In the genomic region with DNA sequence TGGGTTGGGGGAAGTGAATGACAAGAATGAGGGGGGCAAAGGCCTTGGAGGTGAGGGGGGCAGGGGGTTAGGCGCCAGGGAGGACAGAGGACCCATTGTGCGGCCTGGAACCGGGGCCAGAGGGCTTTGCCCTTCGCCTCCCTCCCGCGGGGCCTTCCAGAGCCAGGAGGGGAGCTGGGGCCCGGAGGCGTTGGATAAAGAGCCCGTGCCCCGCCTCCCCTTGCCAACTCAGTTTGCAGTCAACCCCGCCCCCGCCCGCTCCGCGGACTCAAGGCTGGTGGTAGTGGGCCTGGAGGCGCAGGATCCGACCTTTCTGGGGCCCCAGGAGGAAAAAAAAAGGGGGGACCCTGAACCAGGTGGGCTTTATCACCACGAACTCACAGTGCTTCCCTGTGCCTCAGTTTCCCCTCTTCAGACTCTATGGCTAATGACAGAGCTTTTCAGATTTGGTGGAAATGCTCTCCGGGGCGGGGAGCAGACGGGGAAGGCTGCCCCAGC, we compare ENCODE assay signal across 8 cellular contexts. TPM values are rescaled to one million over a fixed set of nuclear protein-coding genes. Genes with fewer than 3 reads are reported as not detected.
DNase-seq lines count a peak whose midpoint lies in the region; ATAC-seq, FAIRE-seq and TF ChIP-seq lines count a peak whose summit lies in the region.

No MANE protein-coding gene starts in this region.

- H3K4me1 ChIP-seq in A549 (peaks cover 20% of the 10 kb centered on the region), MM.1S (ENCODE audit: low read length) (peaks cover 11% of the 10 kb centered on the region; the same call in 1 of the 2 replicates), lung (ENCODE audit: control insufficient read depth in 2 of 2, insufficient read depth in 2 of 2, low read length in 2 of 2) (peaks cover 0 to 7% of the 10 kb centered on the region in 2 donors), thymus (ENCODE audit: control insufficient read depth, insufficient read depth, low read length) (peaks cover 23% of the 10 kb centered on the region)

- H3K27me3 Mint-ChIP-seq in central memory CD8-positive, alpha-beta T cell, result no peaks in the 10 kb centered on the region

- H3K9ac ChIP-seq in MM.1S (ENCODE audit: low read length), result peak overlapping the region; percentile 59; the same call in 1 of the 2 replicates

- TF ChIP-seq EP300 in A549 (IDR thresholded peaks at IDR 0.05), result no peak

- CTCF ChIA-PET in A549 (lab: Yijun Ruan, JAX), result interaction anchor here (0.5 to 43.2 kb wide), 6 partner anchors 25 to 602 kb away, joined by 3 to 1094 read pairs (median 149); a partner anchor contains a TSS

- DNase-seq in A549 (ENCODE audit: low read depth in 1 of 2, low spot score in 1 of 2) (no peak), MM.1S (no peak), lung (ENCODE audit: low spot score) (no peak), NCI-H748 treated with DMSO at 0.1 percent for 48 hours (lab: John Stamatoyannopoulos, UW) (no peak), H4 (ENCODE audit: low spot score) (no peak)
- DNase-seq in central memory CD8-positive, alpha-beta T cell (ENCODE audit: low spot score in 2 of 2), result no peak

- peaks cover 10% of the 10 kb centered on the region for H3K4me1 Mint-ChIP-seq in central memory CD8-positive, alpha-beta T cell

- no peaks in the 10 kb centered on the region for H4K20me1 ChIP-seq in MM.1S (ENCODE audit: insufficient read depth, low read length)

- H3K27me3 ChIP-seq in MM.1S (replicated peaks; ENCODE audit: insufficient read depth, low read length), result peaks cover 18% of the 10 kb centered on the region
- H3K27me3 ChIP-seq in lung (ENCODE audit: control insufficient read depth, insufficient read depth), result no peaks in the 10 kb centered on the region
- peaks cover 44% of the 10 kb centered on the region for H3K27me3 ChIP-seq in thymus (ENCODE audit: control insufficient read depth, insufficient read depth)

- peaks cover 6% of the 10 kb centered on the region for H3K36me3 Mint-ChIP-seq in central memory CD8-positive, alpha-beta T cell (ENCODE audit: insufficient read depth)

- ATAC-seq in A549 (no peak), lung (ENCODE audit: insufficient read depth, low FRiP score) (no peak), HG03571 (IDR thresholded peaks at IDR 0.05; ENCODE audit: unreplicated experiment) (no peak)
- no peak for ATAC-seq in central memory CD8-positive, alpha-beta T cell (replicated peaks; ENCODE audit: extremely low read depth, poor library complexity, severe bottlenecking)

- no peak for FAIRE-seq in A549 (lab: Jason Lieb, UNC)

- H3K9me2 ChIP-seq in MM.1S (replicated peaks; ENCODE audit: insufficient read depth, low read length), result no peaks in the 10 kb centered on the region

- H3K4me3 ChIP-seq in A549 (peak overlapping the region; percentile 62), MM.1S (ENCODE audit: low read length) (peak overlapping the region; percentile 69), lung (no peak overlapping the region), thymus (ENCODE audit: low read length) (peak overlapping the region; percentile 63)

- H3K27ac ChIP-seq in A549 (peak overlapping the region; percentile 71 to 88; a peak in 4 of 6 replicates), MM.1S (ENCODE audit: low read length) (no peak overlapping the region), lung (ENCODE audit: low read depth in 1 of 2, low read length in 1 of 2) (peak overlapping the region; percentile 29 to 62), thymus (ENCODE audit: low read depth) (peak overlapping the region; percentile 68)

- H3K27ac Mint-ChIP-seq in central memory CD8-positive, alpha-beta T cell (ENCODE audit: low read depth), result no peak overlapping the region

- TF ChIP-seq RAD21 in A549 (conservative IDR thresholded peaks at IDR 0.05 in 1 of 2, IDR thresholded peaks at IDR 0.05 in 1 of 2), result no peak

- H3K36me3 ChIP-seq in MM.1S (replicated peaks; ENCODE audit: insufficient read depth, low read length) (no peaks in the 10 kb centered on the region), lung (ENCODE audit: control insufficient read depth in 2 of 2, insufficient read depth in 2 of 2, low read length in 2 of 2) (no peaks in the 10 kb centered on the region), thymus (ENCODE audit: control insufficient read depth, insufficient read depth) (no peaks in the 10 kb centered on the region)

- WGBS in A549 (ENCODE audit: missing lambda C conversion rate), result 85% methylated on average over 21 of the region's 21 CpGs
- WGBS in lung, 2 donors, result 3 to 10% methylated on average over 21 of the region's 21 CpGs
- WGBS in thymus, result 13% methylated on average over 21 of the region's 21 CpGs

- TF ChIP-seq CTCF in A549 (IDR thresholded peaks at IDR 0.05) (no peak), MM.1S (IDR thresholded peaks at IDR 0.05; ENCODE audit: low read length) (no peak), lung (IDR thresholded peaks at IDR 0.05; ENCODE audit: control extremely low read depth, extremely low read depth) (no peak)

- H3K4me2 ChIP-seq in A549 (peak overlapping the region; percentile 91), MM.1S (ENCODE audit: low read depth, low read length) (peak overlapping the region; percentile 100)

- peak overlapping the region; percentile 93 for H2AFZ ChIP-seq in MM.1S (ENCODE audit: low read length)

- H3K9me3 Mint-ChIP-seq in central memory CD8-positive, alpha-beta T cell, result no peaks in the 10 kb centered on the region

- peak overlapping the region; percentile 90 for H3K4me3 Mint-ChIP-seq in central memory CD8-positive, alpha-beta T cell

- no peaks in the 10 kb centered on the region for H3K79me2 ChIP-seq in MM.1S (ENCODE audit: low read length)

- TF ChIP-seq POLR2A in A549 (IDR thresholded peaks at IDR 0.05; ENCODE audit: low read length), result no peak

- H3F3A ChIP-seq in MM.1S (ENCODE audit: insufficient read depth, low read length), result peaks cover 10% of the 10 kb centered on the region

- POLR2A ChIA-PET in A549 (lab: Yijun Ruan, JAX), result no interaction called here

- no peaks in the 10 kb centered on the region for H3K9me3 ChIP-seq in A549
- no peaks in the 10 kb centered on the region for H3K9me3 ChIP-seq in MM.1S (replicated peaks; ENCODE audit: insufficient read depth, low read length)
- no peaks in the 10 kb centered on the region for H3K9me3 ChIP-seq in lung (ENCODE audit: control insufficient read depth in 2 of 2, insufficient read depth in 1 of 2, low read length in 1 of 2)
- no peaks in the 10 kb centered on the region for H3K9me3 ChIP-seq in thymus (ENCODE audit: control insufficient read depth)

TF ChIP-seq in A549, 52 proteins besides CTCF, POLR2A, EP300 and RAD21:
- TF ChIP-seq RNF2 (IDR thresholded peaks at IDR 0.05; ENCODE audit: borderline replicate concordance, low read depth) (no peak), SREBF2 (IDR thresholded peaks at IDR 0.05) (no peak), ZNF302 (CRISPR knock-in tag; IDR thresholded peaks at IDR 0.05) (no peak), ESRRA (IDR thresholded peaks at IDR 0.05; ENCODE audit: borderline replicate concordance, low read length) (no peak)

RNA-seq across cellular contexts. Expression of a gene that starts 2.1 kb away (rescaled TPM):
- polyA plus RNA-seq in A549 (2011; rRNA removed) (4.6 and 4.7 TPM in 2 replicates), A549 (2017; fragmentation: RNase III; extraction: RNeasy Plus Mini Kit Qiagen cat#74134 plus additional on column Dnase treatment) (11.8 to 14.9 TPM (median 13.0 TPM) in 3 replicates), lung (10 to 100 TPM; 11.0 to 82.4 TPM), thymus (35.2 TPM)
- polyA plus RNA-seq in A549 (2012; cell fraction: cytosol; rRNA removed), result 16.5 and 17.2 TPM in 2 replicates
- polyA plus RNA-seq in A549 (2012; cell fraction: nucleus; rRNA removed), result 45.7 and 46.2 TPM in 2 replicates
- 1.4 and 3.2 TPM in 2 replicates for polyA minus RNA-seq in A549 (2011; rRNA and poly(A)+ RNA removed)
- total RNA-seq in lung, result 10 to 100 TPM; 13.7 to 17.6 TPM
- total RNA-seq in H4 (2014; rRNA removed; shearing (Covaris generic)), result 7.8 and 9.2 TPM in 2 replicates

RNA-seq across cellular contexts. Expression of a gene that starts 28.6 kb away (rescaled TPM):
- polyA plus RNA-seq in A549 (2011; rRNA removed) (80.9 and 92.1 TPM in 2 replicates), A549 (2017; fragmentation: RNase III; extraction: RNeasy Plus Mini Kit Qiagen cat#74134 plus additional on column Dnase treatment) (61.9 to 63.7 TPM (median 63.3 TPM) in 3 replicates), lung (10 to 100 TPM; 29.8 to 34.0 TPM), thymus (38.5 TPM)
- polyA plus RNA-seq in A549 (2012; cell fraction: cytosol; rRNA removed), result 85.4 and 116 TPM in 2 replicates
- 82.9 and 108 TPM in 2 replicates for polyA plus RNA-seq in A549 (2012; cell fraction: nucleus; rRNA removed)
- polyA minus RNA-seq in A549 (2011; rRNA and poly(A)+ RNA removed), result 51.0 and 57.8 TPM in 2 replicates
- total RNA-seq in lung, result 10 to 100 TPM; 35.1 to 74.7 TPM
- 48.1 and 49.7 TPM in 2 replicates for total RNA-seq in H4 (2014; rRNA removed; shearing (Covaris generic))
